Comparison of ENCODE assay signal across 15 cellular contexts in genomic region chrX:83145910-83146309, GRCh38.
DNase-seq lines count a peak whose midpoint lies in the region; ATAC-seq, FAIRE-seq and TF ChIP-seq lines count a peak whose summit lies in the region.
"Had no signal": no experiment of that assay in that cellular context is flagged by ENCODE, and none has a peak within 500 bp of the region (broad histone marks: within the 10 kb centered on the region; RNA-seq: fewer than 3 reads in every experiment).

No MANE protein-coding gene starts in this region.

- H3K4me1 Mint-ChIP-seq in astrocyte (ENCODE audit: low read depth, unreplicated experiment): peaks cover 9% of the 10 kb centered on the region
- no peaks in the 10 kb centered on the region for H3K4me1 Mint-ChIP-seq in activated CD8-positive, alpha-beta T cell treated with anti-CD3 and anti-CD28 coated beads, Interleukin-2, amount 10 ng/mL, durations not matched to agents 7 days and 5 days (ENCODE audit: low read depth)
- H3K4me1 Mint-ChIP-seq: B cell had no signal

- no peaks in the 10 kb centered on the region for H3K9me2 ChIP-seq in neural cell (ENCODE audit: insufficient read depth, low read length)

- no peak for TF ChIP-seq RAD21 in neural cell (conservative IDR thresholded peaks at IDR 0.05)

- no peaks in the 10 kb centered on the region for H3K36me3 ChIP-seq in astrocyte (ENCODE audit: insufficient read depth, low read length)
- H3K36me3 ChIP-seq in neural cell (ENCODE audit: insufficient read depth, low read length): no peaks in the 10 kb centered on the region
- H3K36me3 ChIP-seq: HAP-1 had no signal

- no peaks in the 10 kb centered on the region for H3K9me3 Mint-ChIP-seq in astrocyte (ENCODE audit: unreplicated experiment)
- H3K9me3 Mint-ChIP-seq in activated CD8-positive, alpha-beta T cell treated with anti-CD3 and anti-CD28 coated beads, Interleukin-2, amount 10 ng/mL, durations not matched to agents 7 days and 5 days (ENCODE audit: insufficient read depth): no peaks in the 10 kb centered on the region
- H3K9me3 Mint-ChIP-seq: CD4-positive, alpha-beta T cell had no signal

- H3K9ac ChIP-seq in astrocyte (ENCODE audit: low read length) (no peak overlapping the region), neural cell (ENCODE audit: low read length) (no peak overlapping the region)

- no peaks in the 10 kb centered on the region for H3K79me2 ChIP-seq in astrocyte (ENCODE audit: insufficient read depth, low read length)
- no peaks in the 10 kb centered on the region for H3K79me2 ChIP-seq in neural cell (replicated peaks; ENCODE audit: insufficient read depth, low read length)

- CTCF ChIA-PET in activated CD8-positive, alpha-beta T cell treated with anti-CD3 and anti-CD28 coated beads, Interleukin-2, amount 10 ng/mL, durations not matched to agents 7 days and 5 days (lab: Charles Lee): no interaction called here

- no peaks in the 10 kb centered on the region for H3K27me3 Mint-ChIP-seq in astrocyte (ENCODE audit: low read depth, unreplicated experiment)
- H3K27me3 Mint-ChIP-seq in activated CD8-positive, alpha-beta T cell treated with anti-CD3 and anti-CD28 coated beads, Interleukin-2, amount 10 ng/mL, durations not matched to agents 7 days and 5 days (ENCODE audit: low read depth): no peaks in the 10 kb centered on the region
- H3K27me3 Mint-ChIP-seq: B cell; CD4-positive, alpha-beta T cell had no signal

- ATAC-seq in activated CD8-positive, alpha-beta T cell treated with anti-CD3 and anti-CD28 coated beads, Interleukin-2, amount 10 ng/mL, durations not matched to agents 7 days and 5 days: no peak
- ATAC-seq: HepG2 had no signal

- no peaks in the 10 kb centered on the region for H3K36me3 Mint-ChIP-seq in astrocyte (ENCODE audit: low read depth, unreplicated experiment)
- no peaks in the 10 kb centered on the region for H3K36me3 Mint-ChIP-seq in activated CD8-positive, alpha-beta T cell treated with anti-CD3 and anti-CD28 coated beads, Interleukin-2, amount 10 ng/mL, durations not matched to agents 7 days and 5 days (ENCODE audit: low read depth)

- POLR2A ChIA-PET in activated CD8-positive, alpha-beta T cell treated with anti-CD3 and anti-CD28 coated beads, Interleukin-2, amount 10 ng/mL, durations not matched to agents 7 days and 5 days (lab: Charles Lee): no interaction called here

- TF ChIP-seq CTCF in astrocyte (IDR thresholded peaks at IDR 0.05; ENCODE audit: insufficient read depth, low read depth, low read length) (no peak), neural cell (IDR thresholded peaks at IDR 0.05; ENCODE audit: poor library complexity, severe bottlenecking) (no peak)

- no peaks in the 10 kb centered on the region for H4K20me1 ChIP-seq in astrocyte (ENCODE audit: insufficient read depth, low read length)
- H4K20me1 ChIP-seq in neural cell (ENCODE audit: insufficient read depth): no peaks in the 10 kb centered on the region

- H3K4me3 ChIP-seq in astrocyte (ENCODE audit: insufficient read depth, low read depth, low read length): no peak overlapping the region
- H3K4me3 ChIP-seq in neural cell (ENCODE audit: low read length): peak overlapping the region; percentile 35
- H3K4me3 ChIP-seq: HAP-1 had no signal

- H3F3A ChIP-seq in neural cell (ENCODE audit: insufficient read depth, low read length, poor library complexity, severe bottlenecking): no peaks in the 10 kb centered on the region

- H2AFZ ChIP-seq in astrocyte (ENCODE audit: low read depth, low read length): no peak overlapping the region
- no peak overlapping the region for H2AFZ ChIP-seq in neural cell (ENCODE audit: low read depth, low read length)

- TF ChIP-seq EP300 in neural cell (conservative IDR thresholded peaks at IDR 0.05; ENCODE audit: poor library complexity, severe bottlenecking): peak; percentile 99

- no peaks in the 10 kb centered on the region for H3K9me3 ChIP-seq in astrocyte (ENCODE audit: insufficient read depth, low read depth, low read length)
- H3K9me3 ChIP-seq in neural cell (ENCODE audit: low read length): no peaks in the 10 kb centered on the region
- H3K9me3 ChIP-seq: HAP-1 had no signal

- H3K27ac Mint-ChIP-seq in astrocyte (ENCODE audit: unreplicated experiment): peak overlapping the region; percentile 62
- H3K27ac Mint-ChIP-seq in activated CD8-positive, alpha-beta T cell treated with anti-CD3 and anti-CD28 coated beads, Interleukin-2, amount 10 ng/mL, durations not matched to agents 7 days and 5 days: no peak overlapping the region
- H3K27ac Mint-ChIP-seq: B cell; CD4-positive, alpha-beta T cell had no signal

- no peak overlapping the region for H3K27ac ChIP-seq in astrocyte (ENCODE audit: low read depth, low read length)
- H3K27ac ChIP-seq in neural cell (ENCODE audit: low read length): peak overlapping the region; percentile 66

- FAIRE-seq in astrocyte (lab: Jason Lieb, UNC): peak; percentile 63
- FAIRE-seq: HepG2, HTR-8/SVneo had no signal

- H3K4me1 ChIP-seq in astrocyte (ENCODE audit: insufficient read depth, low read length): no peaks in the 10 kb centered on the region
- H3K4me1 ChIP-seq: HAP-1 had no signal

- H3K27me3 ChIP-seq in astrocyte (ENCODE audit: insufficient read depth, low read length) (no peaks in the 10 kb centered on the region), neural cell (ENCODE audit: insufficient read depth, low read depth, low read length) (no peaks in the 10 kb centered on the region)

- H3K4me2 ChIP-seq in astrocyte (ENCODE audit: low read length) (no peak overlapping the region), neural cell (ENCODE audit: low read length) (no peak overlapping the region)

- peak; percentile 58 for DNase-seq in NCI-H748 (lab: John Stamatoyannopoulos, UW; ENCODE audit: unreplicated experiment)
- no peak for DNase-seq in NCI-H748 treated with DMSO at 0.1 percent for 48 hours (lab: John Stamatoyannopoulos, UW)
- no peak for DNase-seq in astrocyte (ENCODE audit: low read depth)
- DNase-seq in activated CD8-positive, alpha-beta T cell treated with anti-CD3 and anti-CD28 coated beads, Interleukin-2, amount 10 ng/mL, durations not matched to agents 7 days and 5 days: no peak
- DNase-seq in NCI-H526 treated with DMSO at 0.1 percent for 48 hours (lab: John Stamatoyannopoulos, UW): no peak
- no peak for DNase-seq in T-helper 2 cell
- DNase-seq: C1 segment of cervical spinal cord; CD4-positive, alpha-beta T cell; DND-41; GDM1 had no signal

- H3K4me3 Mint-ChIP-seq in astrocyte (ENCODE audit: unreplicated experiment): no peak overlapping the region
- no peak overlapping the region for H3K4me3 Mint-ChIP-seq in activated CD8-positive, alpha-beta T cell treated with anti-CD3 and anti-CD28 coated beads, Interleukin-2, amount 10 ng/mL, durations not matched to agents 7 days and 5 days
- H3K4me3 Mint-ChIP-seq: B cell; CD4-positive, alpha-beta T cell had no signal

TF ChIP-seq in neural cell, 6 proteins besides CTCF, POLR2A, EP300 and RAD21:
- TF ChIP-seq MXI1 (conservative IDR thresholded peaks at IDR 0.05; ENCODE audit: poor library complexity, severe bottlenecking): no peak
- no peak for TF ChIP-seq SMC3 (conservative IDR thresholded peaks at IDR 0.05; ENCODE audit: poor library complexity)
- TF ChIP-seq REST (IDR thresholded peaks at IDR 0.05; ENCODE audit: borderline replicate concordance): no peak
- TF ChIP-seq POLR2AphosphoS5 (IDR thresholded peaks at IDR 0.05): peak; percentile 88
